Comparison of ENCODE assay signal across 8 cellular contexts in genomic region chr6:131116755-131117360, GRCh38. TPM values are rescaled to one million over a fixed set of nuclear protein-coding genes. Genes with fewer than 3 reads are reported as not detected.
DNase-seq lines count a peak whose midpoint lies in the region; ATAC-seq, FAIRE-seq and TF ChIP-seq lines count a peak whose summit lies in the region.

No MANE protein-coding gene starts in this region.

- H3K9me3 ChIP-seq in astrocyte (ENCODE audit: insufficient read depth, low read depth, low read length) (no peaks in the 10 kb centered on the region), aorta (ENCODE audit: control insufficient read depth, low read length) (no peaks in the 10 kb centered on the region)

- H3K9ac ChIP-seq in KMS-11: no peak overlapping the region
- no peak overlapping the region for H3K9ac ChIP-seq in astrocyte (ENCODE audit: low read length)

- no peak overlapping the region for H3K4me3 Mint-ChIP-seq in astrocyte (ENCODE audit: unreplicated experiment)

- no peaks in the 10 kb centered on the region for H3K9me3 Mint-ChIP-seq in astrocyte (ENCODE audit: unreplicated experiment)

- H3K36me3 ChIP-seq in KMS-11 (ENCODE audit: insufficient read depth) (no peaks in the 10 kb centered on the region), astrocyte (ENCODE audit: insufficient read depth, low read length) (no peaks in the 10 kb centered on the region), aorta (ENCODE audit: control insufficient read depth in 1 of 2, insufficient read depth in 2 of 2, low read length in 1 of 2) (no peaks in the 10 kb centered on the region)

- peak; percentile 82 for FAIRE-seq in astrocyte (lab: Jason Lieb, UNC)

- no peaks in the 10 kb centered on the region for H4K20me1 ChIP-seq in KMS-11 (ENCODE audit: insufficient read depth)
- no peaks in the 10 kb centered on the region for H4K20me1 ChIP-seq in astrocyte (ENCODE audit: insufficient read depth, low read length)

- no peaks in the 10 kb centered on the region for H3K27me3 Mint-ChIP-seq in astrocyte (ENCODE audit: low read depth, unreplicated experiment)

- no peaks in the 10 kb centered on the region for H3K4me1 ChIP-seq in KMS-11 (ENCODE audit: low read depth, poor library complexity, severe bottlenecking)
- no peaks in the 10 kb centered on the region for H3K4me1 ChIP-seq in astrocyte (ENCODE audit: insufficient read depth, low read length)
- no peaks in the 10 kb centered on the region for H3K4me1 ChIP-seq in aorta (ENCODE audit: control insufficient read depth in 1 of 2, insufficient read depth in 2 of 2, low read length in 2 of 2)

- no peaks in the 10 kb centered on the region for H3K4me1 Mint-ChIP-seq in astrocyte (ENCODE audit: low read depth, unreplicated experiment)

- H3K36me3 Mint-ChIP-seq in astrocyte (ENCODE audit: low read depth, unreplicated experiment): no peaks in the 10 kb centered on the region

- no peaks in the 10 kb centered on the region for H3K27me3 ChIP-seq in KMS-11 (ENCODE audit: insufficient read depth, low read depth)
- H3K27me3 ChIP-seq in astrocyte (ENCODE audit: insufficient read depth, low read length): no peaks in the 10 kb centered on the region
- H3K27me3 ChIP-seq in aorta (ENCODE audit: control insufficient read depth in 1 of 2, insufficient read depth in 2 of 2, low read length in 1 of 2): no peaks in the 10 kb centered on the region

- ATAC-seq in left colon (peak; percentile 77), aorta (ENCODE audit: low FRiP score) (no peak), GM21423 (IDR thresholded peaks at IDR 0.05; ENCODE audit: unreplicated experiment) (no peak)

- peak; percentile 16 for DNase-seq in DMS153 treated with DMSO at 0.1 percent for 48 hours (lab: John Stamatoyannopoulos, UW; ENCODE audit: unreplicated experiment)
- no peak for DNase-seq in DMS153 (lab: John Stamatoyannopoulos, UW)
- DNase-seq in astrocyte (ENCODE audit: low read depth): no peak
- no peak for DNase-seq in left colon
- DNase-seq in aorta: no peak
- no peak for DNase-seq in NCI-H1092 treated with DMSO at 0.1 percent for 48 hours (lab: John Stamatoyannopoulos, UW)

- intact Hi-C loops in left colon (cut with DNase I, micrococcal nuclease) (loop anchor here (2.0 to 5.0 kb wide), 2 partner anchors 230 to 232 kb away; no protein-coding TSS in a partner anchor), aorta (cut with DNase I) (loop anchor here (1.0 kb wide), 2 partner anchors 231 to 232 kb away; no protein-coding TSS in a partner anchor)

- TF ChIP-seq CTCF in KMS-11 (conservative IDR thresholded peaks at IDR 0.05; ENCODE audit: low read depth, low read length) (peak; percentile 71), astrocyte (IDR thresholded peaks at IDR 0.05; ENCODE audit: insufficient read depth, low read depth, low read length) (peak; percentile 49)

- H3K27ac ChIP-seq in KMS-11: no peak overlapping the region
- no peak overlapping the region for H3K27ac ChIP-seq in astrocyte (ENCODE audit: low read depth, low read length)
- H3K27ac ChIP-seq in aorta (ENCODE audit: low read depth in 1 of 2, low read length in 2 of 2): no peak overlapping the region

- H2AFZ ChIP-seq in KMS-11 (ENCODE audit: low read depth) (no peak overlapping the region), astrocyte (ENCODE audit: low read depth, low read length) (no peak overlapping the region)

- no peak overlapping the region for H3K4me3 ChIP-seq in KMS-11 (IDR thresholded peaks at IDR 0.05; ENCODE audit: insufficient read depth, low read depth, low read length)
- H3K4me3 ChIP-seq in astrocyte (ENCODE audit: insufficient read depth, low read depth, low read length): no peak overlapping the region
- H3K4me3 ChIP-seq in aorta (ENCODE audit: low read length in 2 of 2): no peak overlapping the region

- WGBS in aorta, 2 donors: 19 to 22% methylated on average over 4 of the region's 4 CpGs

- no peaks in the 10 kb centered on the region for H3K79me2 ChIP-seq in KMS-11 (ENCODE audit: insufficient read depth, low read depth)
- H3K79me2 ChIP-seq in astrocyte (ENCODE audit: insufficient read depth, low read length): no peaks in the 10 kb centered on the region

- H3K27ac Mint-ChIP-seq in astrocyte (ENCODE audit: unreplicated experiment): no peak overlapping the region

- H3K4me2 ChIP-seq in KMS-11 (no peak overlapping the region), astrocyte (ENCODE audit: low read length) (no peak overlapping the region)

RNA-seq across cellular contexts. Expression of gene AKAP7, which starts 18.4 kb away (rescaled TPM):
- total RNA-seq in astrocyte (4.6 and 4.9 TPM in 2 replicates), left colon (10 to 100 TPM; 14.1 to 24.0 TPM), aorta (1 to 10 TPM; 7.1 to 8.0 TPM)
- polyA plus RNA-seq in aorta: 1 to 10 TPM; 5.4 to 9.1 TPM

RNA-seq across cellular contexts. Expression of gene EPB41L2, which starts 53.8 kb away (rescaled TPM):
- total RNA-seq in astrocyte (120 and 136 TPM in 2 replicates), left colon (100 to 1,000 TPM in 1 of 2 donors, 10 to 100 TPM in 1; 77.7 to 104 TPM), aorta (100 to 1,000 TPM; 176 to 340 TPM)
- polyA plus RNA-seq in aorta: 10 to 100 TPM; 36.1 to 60.7 TPM
